Comparison of ENCODE assay signal across 23 cellular contexts in genomic region chr11:27551127-27551526, GRCh38.
"Had no signal": no experiment of that assay in that cellular context is flagged by ENCODE, and none has a peak within 500 bp of the region (broad histone marks: within the 10 kb centered on the region; RNA-seq: fewer than 3 reads in every experiment).

No MANE protein-coding gene starts in this region.

- H3K27me3 Mint-ChIP-seq: activated naive CD4-positive, alpha-beta T cell treated with anti-CD3 and anti-CD28 coated beads, Interleukin-2, amount 50 U/mL, for 24 hours had no signal

- H3K27ac Mint-ChIP-seq: activated CD8-positive, alpha-beta T cell treated with anti-CD3 and anti-CD28 coated beads, Interleukin-2, amount 10 ng/mL, durations not matched to agents 7 days and 5 days; activated naive CD4-positive, alpha-beta T cell treated with anti-CD3 and anti-CD28 coated beads, Interleukin-2, amount 50 U/mL, for 24 hours; activated T-helper 1 cell treated with anti-CD3 and anti-CD28 coated beads, Interleukin-12 subunit alpha, Interleukin-12 subunit beta, Interleukin-2, Interleukin-4 antibody, amounts not matched to agents 30 ng/mL and 10 ng/mL and 1 ng/mL, durations not matched to agents 14 hours and 24 hours and 36 hours; endodermal cell; natural killer cell had no signal

- ATAC-seq: activated CD8-positive, alpha-beta T cell treated with anti-CD3 and anti-CD28 coated beads, Interleukin-2, amount 10 ng/mL, durations not matched to agents 7 days and 5 days; body of pancreas; gastrocnemius medialis; natural killer cell; upper lobe of right lung had no signal

- H3K9me3 Mint-ChIP-seq: activated naive CD4-positive, alpha-beta T cell treated with anti-CD3 and anti-CD28 coated beads, Interleukin-2, amount 50 U/mL, for 24 hours; activated T-helper 1 cell treated with anti-CD3 and anti-CD28 coated beads, Interleukin-12 subunit alpha, Interleukin-12 subunit beta, Interleukin-2, Interleukin-4 antibody, amounts not matched to agents 30 ng/mL and 10 ng/mL and 1 ng/mL, durations not matched to agents 14 hours and 24 hours and 36 hours; endodermal cell had no signal

- H3K4me3 Mint-ChIP-seq: activated CD8-positive, alpha-beta T cell treated with anti-CD3 and anti-CD28 coated beads, Interleukin-2, amount 10 ng/mL, durations not matched to agents 7 days and 5 days; activated naive CD4-positive, alpha-beta T cell treated with anti-CD3 and anti-CD28 coated beads, Interleukin-2, amount 50 U/mL, for 24 hours; activated T-helper 1 cell treated with anti-CD3 and anti-CD28 coated beads, Interleukin-12 subunit alpha, Interleukin-12 subunit beta, Interleukin-2, Interleukin-4 antibody, amounts not matched to agents 30 ng/mL and 10 ng/mL and 1 ng/mL, durations not matched to agents 14 hours and 24 hours and 36 hours; endodermal cell; natural killer cell had no signal

- H3K4me1 Mint-ChIP-seq: activated naive CD4-positive, alpha-beta T cell treated with anti-CD3 and anti-CD28 coated beads, Interleukin-2, amount 50 U/mL, for 24 hours; endodermal cell; natural killer cell had no signal

- DNase-seq: activated CD4-positive, alpha-beta T cell treated with anti-CD3 and anti-CD28 coated beads for 1 hour; activated CD4-positive, alpha-beta T cell treated with anti-CD3 and anti-CD28 coated beads, Interleukin-2, amount 50 U/mL, for 1 hour; activated CD8-positive, alpha-beta T cell treated with anti-CD3 and anti-CD28 coated beads, Interleukin-2, amount 10 ng/mL, durations not matched to agents 7 days and 5 days; activated gamma-delta T cell; anterior cingulate cortex; body of pancreas; cortex of kidney; endodermal cell; esophagus squamous epithelium; gastrocnemius medialis; hippocampal formation; kidney glomerular epithelial cell; left ventricle myocardium inferior; mammary epithelial cell; midbrain; natural killer cell; retina; spleen; stimulated activated CD4-positive, alpha-beta T cell treated with anti-CD3 and anti-CD28 coated beads, Interleukin-4, amount 100 ng/mL, for 1 hour; stimulated activated naive CD4-positive, alpha-beta T cell treated with Interleukin-2 at 50 U/mL for 16 hours; upper lobe of right lung had no signal

- H3K36me3 Mint-ChIP-seq: natural killer cell had no signal
